ENCODE assay signal across 8 cellular contexts in genomic region chr19:48997972-48998371, GRCh38.
DNase-seq lines count a peak whose midpoint lies in the region; ATAC-seq and TF ChIP-seq lines count a peak whose summit lies in the region.

No MANE protein-coding gene starts in this region.

- H3K9me2 ChIP-seq in OCI-LY1 (ENCODE audit: low read depth, low read length) = no peaks in the 10 kb centered on the region

- no peaks in the 10 kb centered on the region for H3K9me3 ChIP-seq in OCI-LY1 (ENCODE audit: low read length)

- peaks cover 12% of the 10 kb centered on the region for H3K36me3 Mint-ChIP-seq in activated naive CD4-positive, alpha-beta T cell treated with anti-CD3 and anti-CD28 coated beads, Interleukin-2, amount 10 ng/mL, durations not matched to agents 7 days and 5 days
- H3K36me3 Mint-ChIP-seq in stimulated activated naive B cell treated with anti-CD40 and anti-IgM and Interleukin-4, amounts not matched to agents 10 μg/mL and 1 μg/mL and 100 μg/mL, for 72 hours = peaks cover 19 to 40% of the 10 kb centered on the region in 2 donors

- H3K9ac ChIP-seq in OCI-LY1 (ENCODE audit: low read length) = no peak overlapping the region

- no peaks in the 10 kb centered on the region for H3K27me3 ChIP-seq in OCI-LY1 (ENCODE audit: insufficient read depth, low read length)

- no peak overlapping the region for H3K27ac Mint-ChIP-seq in activated naive CD4-positive, alpha-beta T cell treated with anti-CD3 and anti-CD28 coated beads, Interleukin-2, amount 10 ng/mL, durations not matched to agents 7 days and 5 days
- no peak overlapping the region for H3K27ac Mint-ChIP-seq in stimulated activated naive B cell treated with anti-CD40 and anti-IgM and Interleukin-4, amounts not matched to agents 10 μg/mL and 1 μg/mL and 100 μg/mL, for 72 hours

- CTCF ChIA-PET in AG04449 (lab: Yijun Ruan, JAX) = interaction anchor here (0.6 to 5.3 kb wide), 19 partner anchors 8 to 227 kb away, joined by 3 to 146 read pairs (median 8); partner anchors contain the start of genes CGB7 and KCNA7
- CTCF ChIA-PET in activated naive CD4-positive, alpha-beta T cell treated with anti-CD3 and anti-CD28 coated beads, Interleukin-2, amount 10 ng/mL, durations not matched to agents 7 days and 5 days (lab: Charles Lee) = interaction anchor here (0.6 to 4.5 kb wide), 13 partner anchors 11 to 210 kb away, joined by 3 to 27 read pairs (median 4); no protein-coding TSS in a partner anchor

- peaks cover 27% of the 10 kb centered on the region for H3K36me3 ChIP-seq in OCI-LY1 (ENCODE audit: insufficient read depth, low read length)

- H3K79me2 ChIP-seq in OCI-LY1 (ENCODE audit: insufficient read depth, low read length) = peaks cover 21% of the 10 kb centered on the region

- H2AFZ ChIP-seq in OCI-LY1 (ENCODE audit: low read length) = no peak overlapping the region

- H3K4me3 ChIP-seq in AG04449 (ENCODE audit: low read depth, low read length) = no peak overlapping the region
- H3K4me3 ChIP-seq in GM12864 (ENCODE audit: low read depth, low read length) = no peak overlapping the region
- no peak overlapping the region for H3K4me3 ChIP-seq in OCI-LY1 (ENCODE audit: low read depth, low read length, poor library complexity, severe bottlenecking)

- H3K4me3 Mint-ChIP-seq in activated naive CD4-positive, alpha-beta T cell treated with anti-CD3 and anti-CD28 coated beads, Interleukin-2, amount 10 ng/mL, durations not matched to agents 7 days and 5 days = no peak overlapping the region
- H3K4me3 Mint-ChIP-seq in stimulated activated naive B cell treated with anti-CD40 and anti-IgM and Interleukin-4, amounts not matched to agents 10 μg/mL and 1 μg/mL and 100 μg/mL, for 72 hours = no peak overlapping the region

- peaks cover 34% of the 10 kb centered on the region for H3K4me1 Mint-ChIP-seq in activated naive CD4-positive, alpha-beta T cell treated with anti-CD3 and anti-CD28 coated beads, Interleukin-2, amount 10 ng/mL, durations not matched to agents 7 days and 5 days
- peaks cover 20 to 31% of the 10 kb centered on the region in 2 donors for H3K4me1 Mint-ChIP-seq in stimulated activated naive B cell treated with anti-CD40 and anti-IgM and Interleukin-4, amounts not matched to agents 10 μg/mL and 1 μg/mL and 100 μg/mL, for 72 hours

- POLR2A ChIA-PET in AG04449 (lab: Yijun Ruan, JAX) = interaction anchor here (1.1 to 1.4 kb wide), 2 partner anchors 10 to 58 kb away, joined by 3 to 4 read pairs; no protein-coding TSS in a partner anchor

- no peaks in the 10 kb centered on the region for H4K20me1 ChIP-seq in OCI-LY1 (ENCODE audit: insufficient read depth, low read length)

- peaks cover 20% of the 10 kb centered on the region for H3K4me1 ChIP-seq in OCI-LY1 (ENCODE audit: insufficient read depth, low read length, severe bottlenecking)

- H3F3A ChIP-seq in OCI-LY1 (ENCODE audit: insufficient read depth, low read length) = no peaks in the 10 kb centered on the region

- H3K4me2 ChIP-seq in OCI-LY1 (ENCODE audit: low read length) = no peak overlapping the region

- no peak for DNase-seq in AG04449 (ENCODE audit: low read depth, low spot score)
- no peak for DNase-seq in GM12864 (ENCODE audit: low read depth)
- DNase-seq in activated naive CD4-positive, alpha-beta T cell treated with anti-CD3 and anti-CD28 coated beads, Interleukin-2, amount 10 ng/mL, durations not matched to agents 7 days and 5 days = peak; percentile 77
- peak; percentile 64 for DNase-seq in left kidney (ENCODE audit: low read depth, low spot score)
- DNase-seq in stimulated activated naive B cell treated with anti-CD40 and anti-IgM and Interleukin-4, amounts not matched to agents 10 μg/mL and 1 μg/mL and 100 μg/mL, for 72 hours = no peak

- H3K27ac ChIP-seq in OCI-LY1 (ENCODE audit: low read depth, low read length, poor library complexity, severe bottlenecking) = no peak overlapping the region

- peak; percentile 67 for TF ChIP-seq CTCF in AG04449 (IDR thresholded peaks at IDR 0.05; ENCODE audit: insufficient read depth, low read length, missing control alignments)
- peak; percentile 64 for TF ChIP-seq CTCF in GM12864 (IDR thresholded peaks at IDR 0.05; ENCODE audit: low read depth, low read length, missing control alignments)
- TF ChIP-seq CTCF in OCI-LY1 (IDR thresholded peaks at IDR 0.05; ENCODE audit: low read length) = peak; percentile 70

- no peaks in the 10 kb centered on the region for H3K27me3 Mint-ChIP-seq in activated naive CD4-positive, alpha-beta T cell treated with anti-CD3 and anti-CD28 coated beads, Interleukin-2, amount 10 ng/mL, durations not matched to agents 7 days and 5 days
- no peaks in the 10 kb centered on the region for H3K27me3 Mint-ChIP-seq in stimulated activated naive B cell treated with anti-CD40 and anti-IgM and Interleukin-4, amounts not matched to agents 10 μg/mL and 1 μg/mL and 100 μg/mL, for 72 hours

- H3K9me3 Mint-ChIP-seq in activated naive CD4-positive, alpha-beta T cell treated with anti-CD3 and anti-CD28 coated beads, Interleukin-2, amount 10 ng/mL, durations not matched to agents 7 days and 5 days = no peaks in the 10 kb centered on the region
- H3K9me3 Mint-ChIP-seq in stimulated activated naive B cell treated with anti-CD40 and anti-IgM and Interleukin-4, amounts not matched to agents 10 μg/mL and 1 μg/mL and 100 μg/mL, for 72 hours = no peaks in the 10 kb centered on the region

- ATAC-seq in HG03095 (IDR thresholded peaks at IDR 0.05; ENCODE audit: unreplicated experiment) = no peak
- no peak for ATAC-seq in stimulated activated naive B cell treated with anti-CD40 and anti-IgM and Interleukin-4, amounts not matched to agents 10 μg/mL and 1 μg/mL and 100 μg/mL, for 72 hours (replicated peaks)
- ATAC-seq in HG03280 (IDR thresholded peaks at IDR 0.05; ENCODE audit: unreplicated experiment) = no peak

Comparison
In these comparisons a context has a peak if more than half of its experiments do, and no peak if none do; other contexts are left out.
1. DNase-seq: peak in activated naive CD4-positive, alpha-beta T cell treated with anti-CD3 and anti-CD28 coated beads, Interleukin-2, amount 10 ng/mL, durations not matched to agents 7 days and 5 days (single experiment) and left kidney (single experiment); none in AG04449 (single experiment), GM12864 (single experiment) and stimulated activated naive B cell treated with anti-CD40 and anti-IgM and Interleukin-4, amounts not matched to agents 10 μg/mL and 1 μg/mL and 100 μg/mL, for 72 hours (single experiment).
2. Peak in every context shown above with its lines, with median percentiles within 50 percentile points of each other: CTCF ChIP-seq.